17 cellular contexts compared by ENCODE assay signal in genomic region chr9:89515416-89515815, GRCh38. TPM values are rescaled to one million over a fixed set of nuclear protein-coding genes. Genes with fewer than 3 reads are reported as not detected.
DNase-seq lines count a peak whose midpoint lies in the region; ATAC-seq and TF ChIP-seq lines count a peak whose summit lies in the region.
"Had no signal": no experiment of that assay in that cellular context is flagged by ENCODE, and none has a peak within 500 bp of the region (broad histone marks: within the 10 kb centered on the region; RNA-seq: fewer than 3 reads in every experiment).

No MANE protein-coding gene starts in this region.

- no peak overlapping the region for H3K4me3 ChIP-seq in retinal pigment epithelial cell (ENCODE audit: low read length)
- H3K4me3 ChIP-seq: SJSA1 had no signal

- peaks cover 82% of the 10 kb centered on the region for H3K4me1 Mint-ChIP-seq in activated naive CD4-positive, alpha-beta T cell treated with anti-CD3 and anti-CD28 coated beads, Interleukin-2, amount 50 U/mL, for 24 hours

- no peaks in the 10 kb centered on the region for H3K27me3 Mint-ChIP-seq in activated naive CD4-positive, alpha-beta T cell treated with anti-CD3 and anti-CD28 coated beads, Interleukin-2, amount 50 U/mL, for 24 hours
- H3K27me3 Mint-ChIP-seq: CD4-positive, alpha-beta T cell had no signal

- no peak for DNase-seq in activated naive CD4-positive, alpha-beta T cell treated with anti-CD3 and anti-CD28 coated beads, Interleukin-2, amount 50 U/mL, for 72 hours (ENCODE audit: low spot score in 2 of 2)
- DNase-seq in M059J (ENCODE audit: low read depth) = peak; percentile 80
- peak; percentile 94 for DNase-seq in cerebellar cortex (ENCODE audit: low spot score)
- peak; percentile 60 for DNase-seq in retinal pigment epithelial cell (ENCODE audit: low read depth)
- no peak for DNase-seq in COLO829 (ENCODE audit: low spot score)
- DNase-seq in NAMALWA (ENCODE audit: low spot score) = no peak
- DNase-seq: CD4-positive, alpha-beta T cell; H7; NCI-H1417; NCI-H2029; NCI-H2171 treated with DMSO at 0.1 percent for 48 hours; NCI-H510A treated with DMSO at 0.1 percent for 48 hours; NK-92 treated with Interleukin-12 subunit alpha and Interleukin-12 subunit beta, amount 100 ng/mL, for 24 hours; OCI-M1 had no signal

- H3K36me3 Mint-ChIP-seq in activated naive CD4-positive, alpha-beta T cell treated with anti-CD3 and anti-CD28 coated beads, Interleukin-2, amount 50 U/mL, for 24 hours = no peaks in the 10 kb centered on the region
- no peaks in the 10 kb centered on the region for H3K36me3 Mint-ChIP-seq in activated naive CD4-positive, alpha-beta T cell treated with anti-CD3 and anti-CD28 coated beads, Interleukin-2, amount 50 U/mL, for 72 hours

- ATAC-seq in activated naive CD4-positive, alpha-beta T cell treated with anti-CD3 and anti-CD28 coated beads, Interleukin-2, amount 50 U/mL, for 72 hours = no peak
- no peak for ATAC-seq in HG02571 (IDR thresholded peaks at IDR 0.05; ENCODE audit: unreplicated experiment)

- TF ChIP-seq CTCF in retinal pigment epithelial cell (conservative IDR thresholded peaks at IDR 0.05; ENCODE audit: low read depth, low read length) = no peak

- no peak overlapping the region for H3K4me3 Mint-ChIP-seq in activated naive CD4-positive, alpha-beta T cell treated with anti-CD3 and anti-CD28 coated beads, Interleukin-2, amount 50 U/mL, for 24 hours
- H3K4me3 Mint-ChIP-seq: CD4-positive, alpha-beta T cell had no signal

- H3K27ac Mint-ChIP-seq in activated naive CD4-positive, alpha-beta T cell treated with anti-CD3 and anti-CD28 coated beads, Interleukin-2, amount 50 U/mL, for 24 hours = peak overlapping the region; percentile 52
- no peak overlapping the region for H3K27ac Mint-ChIP-seq in activated naive CD4-positive, alpha-beta T cell treated with anti-CD3 and anti-CD28 coated beads, Interleukin-2, amount 50 U/mL, for 72 hours
- H3K27ac Mint-ChIP-seq: CD4-positive, alpha-beta T cell had no signal

- no peaks in the 10 kb centered on the region for H3K9me3 Mint-ChIP-seq in activated naive CD4-positive, alpha-beta T cell treated with anti-CD3 and anti-CD28 coated beads, Interleukin-2, amount 50 U/mL, for 24 hours
- H3K9me3 Mint-ChIP-seq in activated naive CD4-positive, alpha-beta T cell treated with anti-CD3 and anti-CD28 coated beads, Interleukin-2, amount 50 U/mL, for 72 hours = peaks cover 0 to 3% of the 10 kb centered on the region in 2 donors
- H3K9me3 Mint-ChIP-seq: CD4-positive, alpha-beta T cell had no signal

RNA-seq across cellular contexts. Expression of gene SEMA4D, which starts 17.5 kb away (rescaled TPM):
- total RNA-seq in activated naive CD4-positive, alpha-beta T cell treated with anti-CD3 and anti-CD28 coated beads, Interleukin-2, amount 50 U/mL, for 72 hours = 100 to 1,000 TPM; 211 to 278 TPM
- 14.2 and 14.3 TPM in 2 replicates for total RNA-seq in M059J (2014; rRNA removed; shearing (Covaris generic))

Comparison
In these comparisons a context has a peak if more than half of its experiments do, and no peak if none do; other contexts are left out.
1. DNase-seq: peak in M059J (single experiment), cerebellar cortex (single experiment) and retinal pigment epithelial cell (single experiment); none in activated naive CD4-positive, alpha-beta T cell treated with anti-CD3 and anti-CD28 coated beads, Interleukin-2, amount 50 U/mL, for 72 hours (0 of 2), COLO829 (single experiment) and NAMALWA (single experiment).
2. RNA of gene SEMA4D, which starts 17.5 kb away (total RNA-seq): 211 to 278 TPM in activated naive CD4-positive, alpha-beta T cell treated with anti-CD3 and anti-CD28 coated beads, Interleukin-2, amount 50 U/mL, for 72 hours; 14.2 to 14.3 TPM in M059J; every median in the first group is over 10 times any median in the second.